In the genomic region with DNA sequence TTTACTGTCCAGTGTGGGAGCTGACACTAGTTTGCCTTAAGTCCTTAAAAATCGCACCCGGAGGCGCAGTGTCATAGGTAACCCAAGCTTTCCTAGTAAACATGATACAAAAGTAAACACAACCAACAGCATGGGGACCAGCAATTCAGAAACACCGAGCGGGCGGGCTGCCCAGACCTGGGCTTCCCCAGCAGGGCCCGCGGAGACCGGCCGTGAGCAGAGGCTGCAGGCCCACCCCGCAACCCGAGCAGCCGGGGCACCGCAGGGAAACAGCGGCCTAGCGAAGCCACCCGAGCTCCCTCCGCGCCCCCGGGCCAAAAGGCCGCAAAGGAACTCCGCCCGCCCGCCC, we compare ENCODE assay signal across 1 cellular context.
TF ChIP-seq lines count a peak whose summit lies in the region.

No MANE protein-coding gene starts in this region.

TF ChIP-seq in HepG2, 621 proteins besides CTCF, POLR2A, EP300 and RAD21 (continued from another document):
- TF ChIP-seq HNF1A (IDR thresholded peaks at IDR 0.05; ENCODE audit: low read depth) (no peak), HNF1A (CRISPR knock-in tag; IDR thresholded peaks at IDR 0.05; ENCODE audit: borderline replicate concordance) (no peak), ZNF816 (CRISPR knock-in tag; IDR thresholded peaks at IDR 0.05; ENCODE audit: borderline replicate concordance) (no peak), ZBTB7A (CRISPR knock-in tag; IDR thresholded peaks at IDR 0.05) (no peak), ASH2L (IDR thresholded peaks at IDR 0.05; ENCODE audit: insufficient read length, low read depth, low read length) (no peak), ZNF550 (CRISPR knock-in tag; IDR thresholded peaks at IDR 0.05; ENCODE audit: borderline replicate concordance) (no peak), SOX13 (IDR thresholded peaks at IDR 0.05) (no peak), SOX13 (CRISPR knock-in tag; conservative IDR thresholded peaks at IDR 0.05 in 1 of 2, IDR thresholded peaks at IDR 0.05 in 1 of 2) (no peak), ZNF670 (CRISPR knock-in tag; IDR thresholded peaks at IDR 0.05; ENCODE audit: borderline replicate concordance) (no peak), NFKBIZ (CRISPR knock-in tag; IDR thresholded peaks at IDR 0.05) (no peak), ZSCAN9 (CRISPR knock-in tag; IDR thresholded peaks at IDR 0.05; ENCODE audit: borderline replicate concordance) (no peak), KMT2A (CRISPR knock-in tag; IDR thresholded peaks at IDR 0.05) (no peak), SP5 (CRISPR knock-in tag; IDR thresholded peaks at IDR 0.05; ENCODE audit: borderline replicate concordance, low read depth) (no peak), ZNF33A (CRISPR knock-in tag; IDR thresholded peaks at IDR 0.05; ENCODE audit: borderline replicate concordance) (0 out of 2 replicates have a peak, but pooled peaks have one; percentile 12), ZSCAN30 (CRISPR knock-in tag; IDR thresholded peaks at IDR 0.05) (no peak), RXRB (CRISPR knock-in tag; IDR thresholded peaks at IDR 0.05; ENCODE audit: borderline replicate concordance) (no peak), FOXA1 (IDR thresholded peaks at IDR 0.05) (no peak), FOXA1 (CRISPR knock-in tag; IDR thresholded peaks at IDR 0.05) (peak; percentile 54), GTF2F1 (IDR thresholded peaks at IDR 0.05; ENCODE audit: low read length) (no peak), ZMYM4 (CRISPR knock-in tag; IDR thresholded peaks at IDR 0.05) (no peak), ZNF83 (CRISPR knock-in tag; IDR thresholded peaks at IDR 0.05; ENCODE audit: borderline replicate concordance) (no peak; the same call in 1 of the 2 replicates), FIP1L1 (IDR thresholded peaks at IDR 0.05; ENCODE audit: borderline replicate concordance, insufficient read depth, low read depth, low read length) (peak; percentile 64; the same call in 1 of the 2 replicates), REST (IDR thresholded peaks at IDR 0.05; ENCODE audit: borderline replicate concordance in 1 of 2, low read depth in 1 of 2, low read length in 2 of 2) (no peak), MEIS2 (CRISPR knock-in tag; IDR thresholded peaks at IDR 0.05) (no peak), ATM (IDR thresholded peaks at IDR 0.05; ENCODE audit: borderline replicate concordance) (no peak), STAT6 (CRISPR knock-in tag; IDR thresholded peaks at IDR 0.05; ENCODE audit: borderline replicate concordance) (no peak), SRF (IDR thresholded peaks at IDR 0.05; ENCODE audit: low read depth, low read length) (no peak)
